In genomic region chr6:34745277-34746103, GRCh38 we compare ENCODE assay signal across 1 cellular context.
A peak's percentile ranks its signal among the peaks of the same experiment; 100 is the strongest.
TF ChIP-seq lines count a peak whose summit lies in the region.

No MANE protein-coding gene starts in this region.

TF ChIP-seq in liver, 16 proteins besides CTCF, POLR2A, EP300 and RAD21 (continued from another document):
- TF ChIP-seq REST (IDR thresholded peaks at IDR 0.05) (no peak), TAF1 (conservative IDR thresholded peaks at IDR 0.05) (peak; percentile 31), YY1 (IDR thresholded peaks at IDR 0.05) (peak; percentile 22), MAX (IDR thresholded peaks at IDR 0.05) (peak; percentile 24), FOXA1 (IDR thresholded peaks at IDR 0.05) (no peak), RXRA (IDR thresholded peaks at IDR 0.05) (peak; percentile 23 to 43), SP1 (IDR thresholded peaks at IDR 0.05) (peak; percentile 84)
